8 cellular contexts compared by ENCODE assay signal in genomic region chr15:79595995-79596622, GRCh38.
DNase-seq lines count a peak whose midpoint lies in the region; ATAC-seq, FAIRE-seq and TF ChIP-seq lines count a peak whose summit lies in the region.

No MANE protein-coding gene starts in this region.

- DNase-seq in D341Med (ENCODE audit: low spot score) (peak; percentile 89), NCI-H2107 treated with DMSO at 0.1 percent for 48 hours (lab: John Stamatoyannopoulos, UW; ENCODE audit: unreplicated experiment) (peak; percentile 58), epithelial cell of prostate (ENCODE audit: low read depth, low spot score) (peak; percentile 60), natural killer cell (no peak), aorta (peak in 1 of 2 donors; percentile 60)

- H3K27me3 ChIP-seq in aorta (ENCODE audit: control insufficient read depth in 1 of 2, insufficient read depth in 2 of 2, low read length in 1 of 2): no peaks in the 10 kb centered on the region

- no peaks in the 10 kb centered on the region for H3K36me3 ChIP-seq in aorta (ENCODE audit: control insufficient read depth in 1 of 2, insufficient read depth in 2 of 2, low read length in 1 of 2)

- peaks cover 6 to 10% of the 10 kb centered on the region in 2 donors for H3K27me3 Mint-ChIP-seq in natural killer cell (ENCODE audit: low read depth in 2 of 2)

- FAIRE-seq in TTC549 (lab: Jason Lieb, UNC): peak; percentile 88

- no peaks in the 10 kb centered on the region for H3K9me3 ChIP-seq in aorta (ENCODE audit: control insufficient read depth, low read length)

- ATAC-seq in GM19324 (IDR thresholded peaks at IDR 0.05; ENCODE audit: low FRiP score, unreplicated experiment) (peak; percentile 91), HG03159 (IDR thresholded peaks at IDR 0.05; ENCODE audit: unreplicated experiment) (peak; percentile 99), natural killer cell (peak; percentile 68 to 84 (median 77)), aorta (ENCODE audit: low FRiP score) (peak; percentile 86)

- H3K27ac Mint-ChIP-seq in natural killer cell: no peak overlapping the region

- no peak overlapping the region for H3K4me3 Mint-ChIP-seq in natural killer cell

- peak; percentile 28 for TF ChIP-seq CTCF in natural killer cell (IDR thresholded peaks at IDR 0.05)

- H3K4me1 Mint-ChIP-seq in natural killer cell: no peaks in the 10 kb centered on the region

- no peak overlapping the region for H3K27ac ChIP-seq in epithelial cell of prostate
- no peak overlapping the region for H3K27ac ChIP-seq in aorta (ENCODE audit: low read depth in 1 of 2, low read length in 2 of 2)

- H3K36me3 Mint-ChIP-seq in natural killer cell: no peaks in the 10 kb centered on the region

- no peaks in the 10 kb centered on the region for H3K9me3 Mint-ChIP-seq in natural killer cell

- no peaks in the 10 kb centered on the region for H3K4me1 ChIP-seq in aorta (ENCODE audit: control insufficient read depth in 1 of 2, insufficient read depth in 2 of 2, low read length in 2 of 2)

- intact Hi-C loops in natural killer cell (cut with micrococcal nuclease): no loop called here
- intact Hi-C loops in aorta (cut with DNase I): loop anchor here in 1 of 2 donors (5.0 kb wide), 1 partner anchor 214 kb away; no protein-coding TSS in a partner anchor

- no peak overlapping the region for H3K4me3 ChIP-seq in aorta (ENCODE audit: low read length in 2 of 2)

- WGBS in aorta, 2 donors: 43 to 45% methylated on average over 4 of the region's 4 CpGs
